ENCODE assay signal across 1 cellular context in genomic region chr5:176542596-176543427, GRCh38.
A peak's percentile ranks its signal among the peaks of the same experiment; 100 is the strongest.
TF ChIP-seq lines count a peak whose summit lies in the region.

No MANE protein-coding gene starts in this region.

TF ChIP-seq in A549, 52 proteins besides CTCF, POLR2A, EP300 and RAD21 (continued from another document):
- TF ChIP-seq MAX (IDR thresholded peaks at IDR 0.05), result peak; percentile 2
